In the genomic region with DNA sequence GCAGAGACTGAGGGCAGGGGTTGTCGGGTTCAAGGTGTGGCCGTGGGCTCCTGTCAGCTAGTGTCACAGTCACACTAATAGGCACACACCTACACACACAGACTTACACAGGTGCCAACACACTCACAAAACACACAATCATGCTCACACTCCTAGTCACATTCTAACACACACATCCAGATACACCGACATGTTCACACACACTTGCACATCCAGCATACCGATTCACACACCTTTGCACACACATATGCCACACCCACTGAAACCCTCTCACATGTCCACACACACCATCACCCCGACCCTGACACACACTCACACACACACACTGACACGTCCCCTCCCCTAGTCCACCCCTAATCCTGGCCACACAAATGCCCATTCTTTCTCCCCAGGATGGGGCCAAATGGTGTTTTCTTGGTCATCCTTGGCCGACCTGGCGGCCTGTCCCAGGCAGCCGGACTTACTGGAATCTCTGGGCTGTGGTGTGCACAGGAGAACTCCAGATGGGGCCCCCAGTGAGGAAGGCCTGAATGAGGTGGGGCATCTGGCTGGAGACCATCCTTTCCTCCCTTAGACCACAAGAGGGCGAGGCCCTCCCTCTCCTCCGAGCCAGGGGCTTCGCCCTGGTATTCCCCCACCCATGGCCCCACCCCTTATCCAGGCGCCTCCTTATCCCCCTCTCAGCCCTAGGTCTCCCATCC, we compare ENCODE assay signal across 19 cellular contexts. TPM values are rescaled to one million over a fixed set of nuclear protein-coding genes. Genes with fewer than 3 reads are reported as not detected.
DNase-seq lines count a peak whose midpoint lies in the region; ATAC-seq, FAIRE-seq and TF ChIP-seq lines count a peak whose summit lies in the region.
"Had no signal": no experiment of that assay in that cellular context is flagged by ENCODE, and none has a peak within 500 bp of the region (broad histone marks: within the 10 kb centered on the region; RNA-seq: fewer than 3 reads in every experiment).

No MANE protein-coding gene starts in this region.

- POLR2A ChIA-PET in GM12878 (lab: Charles Lee): no interaction called here

- intact Hi-C loops in GM12878 (cut with micrococcal nuclease; ENCODE audit: unreplicated experiment): no loop called here

- H2AFZ ChIP-seq in GM12878 (ENCODE audit: control insufficient read depth, low read depth, low read length) (no peak overlapping the region), neural progenitor cell (replicated peaks) (no peak overlapping the region)
- H2AFZ ChIP-seq: GM23248 had no signal

- CTCF ChIA-PET in GM12878 (lab: Yijun Ruan, JAX): interaction anchor here (0.8 to 3.8 kb wide), 12 partner anchors 8 to 234 kb away, joined by 3 to 33 read pairs (median 5); no protein-coding TSS in a partner anchor

- H3K4me1 ChIP-seq in GM12878 (ENCODE audit: control insufficient read depth, insufficient read depth, low read length) (no peaks in the 10 kb centered on the region), neural progenitor cell (no peaks in the 10 kb centered on the region), small intestine (ENCODE audit: control insufficient read depth in 2 of 2, insufficient read depth in 1 of 2, low read depth in 1 of 2, low read length in 1 of 2) (no peaks in the 10 kb centered on the region)

- no peak overlapping the region for H3K27ac ChIP-seq in GM12878 (ENCODE audit: control insufficient read depth, insufficient read depth)
- H3K27ac ChIP-seq in neural progenitor cell: no peak overlapping the region
- H3K27ac ChIP-seq in small intestine (ENCODE audit: low read depth in 1 of 2, low read length in 1 of 2): no peak overlapping the region
- H3K27ac ChIP-seq: 22Rv1; BLaER1 treated with 17β-estradiol and CSF1 and Interleukin-3, amounts not matched to agents 10 nM and 100 nM; GM23248; RWPE1 had no signal

- peaks cover 3% of the 10 kb centered on the region for H3K9me3 Mint-ChIP-seq in neural progenitor cell

- no peak overlapping the region for H3K9ac ChIP-seq in GM12878 (ENCODE audit: control insufficient read depth, insufficient read depth, low read length)
- H3K9ac ChIP-seq in neural progenitor cell: no peak overlapping the region
- H3K9ac ChIP-seq: GM23248 had no signal

- H3K27me3 ChIP-seq in H7 (ENCODE audit: control insufficient read depth, insufficient read depth, low read length) (no peaks in the 10 kb centered on the region; the same call in 1 of the 2 replicates), GM12878 (replicated peaks in 1 of 2; ENCODE audit: control insufficient read depth in 2 of 2, insufficient read depth in 2 of 2, low read length in 1 of 2) (no peaks in the 10 kb centered on the region; a peak in 1 of 4 replicates), neural progenitor cell (no peaks in the 10 kb centered on the region), small intestine (ENCODE audit: control insufficient read depth in 2 of 2, insufficient read depth in 2 of 2, low read length in 2 of 2) (no peaks in the 10 kb centered on the region)
- H3K27me3 ChIP-seq: BLaER1 treated with 17β-estradiol and CSF1 and Interleukin-3, amounts not matched to agents 10 nM and 100 nM had no signal

- H3K4me2 ChIP-seq in GM12878 (ENCODE audit: control insufficient read depth, insufficient read depth) (no peak overlapping the region), neural progenitor cell (no peak overlapping the region)
- H3K4me2 ChIP-seq: BLaER1 treated with 17β-estradiol and CSF1 and Interleukin-3, amounts not matched to agents 10 nM and 100 nM had no signal

- H3K4me1 Mint-ChIP-seq in neural progenitor cell: peaks cover 3% of the 10 kb centered on the region

- RAD21 ChIA-PET in GM12878 (lab: Charles Lee; ENCODE audit: unreplicated experiment): interaction anchor here (0.6 to 0.9 kb wide), 3 partner anchors 10 to 167 kb away, joined by 3 read pairs; no protein-coding TSS in a partner anchor

- BruUV-seq in GM12878 (replicated peaks; lab: Mats Ljungman, UMichigan): no TSS peak

- no peaks in the 10 kb centered on the region for H3K36me3 ChIP-seq in H7 (replicated peaks; ENCODE audit: control insufficient read depth, insufficient read depth, low read length)
- no peaks in the 10 kb centered on the region for H3K36me3 ChIP-seq in GM12878 (ENCODE audit: control insufficient read depth in 2 of 2, insufficient read depth in 2 of 2, low read length in 1 of 2)
- H3K36me3 ChIP-seq in neural progenitor cell: no peaks in the 10 kb centered on the region
- H3K36me3 ChIP-seq in small intestine (ENCODE audit: control insufficient read depth in 2 of 2, insufficient read depth in 2 of 2, low read length in 2 of 2): no peaks in the 10 kb centered on the region
- H3K36me3 ChIP-seq: BLaER1 treated with 17β-estradiol and CSF1 and Interleukin-3, amounts not matched to agents 10 nM and 100 nM had no signal

- no peak for ATAC-seq in GM12878

- DNase-seq in DMS 273 (lab: John Stamatoyannopoulos, UW; ENCODE audit: unreplicated experiment) (peak; percentile 40), DMS 273 treated with DMSO at 0.1 percent for 48 hours (lab: John Stamatoyannopoulos, UW) (no peak), H7 (peak; percentile 78), GM12878 (ENCODE audit: low read depth, low spot score) (no peak), neural progenitor cell (ENCODE audit: low spot score) (peak; percentile 3), retina (no peak), small intestine (no peak), activated gamma-delta T cell (lab: John Stamatoyannopoulos, UW) (no peak)
- DNase-seq: CD8-positive, alpha-beta memory T cell; GF-D8; GM23248; HFFc6; IMR-90; NCI-H1930; NCI-H526 treated with DMSO at 0.1 percent for 48 hours had no signal

- H3K4me3 ChIP-seq in H7 (ENCODE audit: insufficient read depth, low read depth, low read length) (no peak overlapping the region), GM12878 (no peak overlapping the region), neural progenitor cell (no peak overlapping the region), small intestine (ENCODE audit: low read depth in 1 of 2, low read length in 2 of 2) (no peak overlapping the region)
- H3K4me3 ChIP-seq: BLaER1 treated with 17β-estradiol and CSF1 and Interleukin-3, amounts not matched to agents 10 nM and 100 nM; GM23248 had no signal

- H4K20me1 ChIP-seq in GM12878 (ENCODE audit: control insufficient read depth, insufficient read depth): no peaks in the 10 kb centered on the region
- no peaks in the 10 kb centered on the region for H4K20me1 ChIP-seq in neural progenitor cell (ENCODE audit: low read depth)
- H4K20me1 ChIP-seq: BLaER1 treated with 17β-estradiol and CSF1 and Interleukin-3, amounts not matched to agents 10 nM and 100 nM had no signal

- SMC1A ChIA-PET in GM12878 (lab: Charles Lee; ENCODE audit: uncharacterized antibody, unreplicated experiment): interaction anchor here (0.7 to 1.1 kb wide), 3 partner anchors 28 to 485 kb away, joined by 3 read pairs; no protein-coding TSS in a partner anchor

- no peaks in the 10 kb centered on the region for H3F3A ChIP-seq in neural progenitor cell (ENCODE audit: low read depth)

- H3K36me3 Mint-ChIP-seq in neural progenitor cell: no peaks in the 10 kb centered on the region
- H3K36me3 Mint-ChIP-seq: CD8-positive, alpha-beta memory T cell had no signal

- H3K27me3 Mint-ChIP-seq in neural progenitor cell (ENCODE audit: insufficient read depth, low read depth): peaks cover 2% of the 10 kb centered on the region

- in situ Hi-C loops in GM12878 (cut with MboI): no loop called here

- no peak for TF ChIP-seq EP300 in GM12878 (IDR thresholded peaks at IDR 0.05; ENCODE audit: borderline replicate concordance in 1 of 2, control insufficient read depth in 1 of 2, low read depth in 2 of 2, low read length in 2 of 2)

- TF ChIP-seq CTCF in GM12878 (IDR thresholded peaks at IDR 0.05 in 2 of 3, conservative IDR thresholded peaks at IDR 0.05 in 1 of 3; ENCODE audit: control insufficient read depth in 2 of 3, extremely low read depth in 1 of 3, insufficient read depth in 1 of 3, low read depth in 3 of 3, low read length in 3 of 3): no peak
- peak; percentile 35 for TF ChIP-seq CTCF in neural progenitor cell (IDR thresholded peaks at IDR 0.05)

- H3K4me3 Mint-ChIP-seq in neural progenitor cell: no peak overlapping the region
- H3K4me3 Mint-ChIP-seq: CD8-positive, alpha-beta memory T cell; HFFc6 had no signal

- FAIRE-seq in GM12878 (lab: Jason Lieb, UNC) (no peak), small intestine (lab: Jason Lieb, UNC) (no peak)

- H3K9me3 ChIP-seq in GM12878 (replicated peaks; ENCODE audit: control insufficient read depth, insufficient read depth, low read length) (no peaks in the 10 kb centered on the region; the same call in 2 of the 3 replicates), neural progenitor cell (ENCODE audit: low read depth) (no peaks in the 10 kb centered on the region), small intestine (ENCODE audit: control insufficient read depth, low read depth) (no peaks in the 10 kb centered on the region)

- 43% methylated on average over 9 of the region's 13 CpGs for WGBS in GM12878 (ENCODE audit: insufficient coverage, insufficient replicate concordance, low lambda C conversion rate, missing lambda C conversion rate)
- 55 to 61% (median 61%) methylated on average over 13 of the region's 13 CpGs for WGBS in small intestine, 3 donors

- TF ChIP-seq RAD21 in GM12878 (IDR thresholded peaks at IDR 0.05; ENCODE audit: insufficient read depth, low read depth, low read length): no peak

- H3K27ac Mint-ChIP-seq in neural progenitor cell: no peak overlapping the region
- H3K27ac Mint-ChIP-seq: HFFc6 had no signal

- H3K79me2 ChIP-seq in GM12878 (ENCODE audit: control insufficient read depth, insufficient read depth, low read length): no peaks in the 10 kb centered on the region
- H3K79me2 ChIP-seq in neural progenitor cell (ENCODE audit: low read depth): no peaks in the 10 kb centered on the region

- no peak for TF ChIP-seq POLR2A in GM12878 (IDR thresholded peaks at IDR 0.05; ENCODE audit: low read depth, low read length)

RNA-seq across cellular contexts. Expression of a gene that starts 19.1 kb away (rescaled TPM):
- 2.8 and 3.3 TPM in 2 replicates for total RNA-seq in H7 (2014; rRNA removed; shearing (Covaris generic))
- total RNA-seq in GM12878 (2013; cell fraction: nucleolus; rRNA removed): 0.08 TPM in 1 of 2 replicates, not detected in the other
- total RNA-seq in GM12878 (2014; rRNA removed) (not detected in 2 replicates), GM12878 (2014; rRNA removed; fragmentation: Illumina TruSeq; extraction: Trizol) (not detected in 2 replicates), GM12878 (2021) (not detected in 2 replicates), neural progenitor cell (ENCODE audit: low replicate concordance) (0.09 and 3.9 TPM in 2 replicates)
- polyA plus RNA-seq in GM12878 (2011; ENCODE audit: low read depth): not detected
- polyA plus RNA-seq in GM12878 (2011; rRNA removed) (not detected in 2 replicates), GM12878 (2014; fragmentation: Illumina TruSeq; extraction: Trizol) (0.01 TPM in 1 of 2 replicates, not detected in the other), GM12878 (2014; fragmentation: Nextera tagmentation; extraction: Ambion mirVana) (not detected), GM12878 (2014; rRNA removed) (not detected in 2 replicates), GM12878 (2016; fragmentation: Nextera tagmentation; extraction: Ambion mirVana) (not detected), small intestine (1 to 10 TPM in 1 of 3 donors, not detected in 2; 1.3 TPM)
- polyA plus RNA-seq in GM12878 (2011; cell fraction: cytosol; rRNA removed): not detected in 2 replicates
- not detected in 2 replicates for polyA plus RNA-seq in GM12878 (2011; cell fraction: nucleus; rRNA removed)
- 0.01 TPM in 1 of 2 replicates, not detected in the other for polyA plus RNA-seq in GM12878 (2012)
- polyA minus RNA-seq in GM12878 (2011; rRNA and poly(A)+ RNA removed): not detected in 2 replicates
- polyA minus RNA-seq in GM12878 (2011; cell fraction: cytosol; rRNA and poly(A)+ RNA removed): not detected in 2 replicates
- polyA minus RNA-seq in GM12878 (2011; cell fraction: nucleus; rRNA and poly(A)+ RNA removed): not detected in 2 replicates
- total RNA-seq: LHCN-M2 had no signal
- polyA plus RNA-seq: CD8-positive, alpha-beta memory T cell had no signal

RNA-seq across cellular contexts. Expression of a gene that starts 43.4 kb away (rescaled TPM):
- total RNA-seq in H7 (2014; rRNA removed; shearing (Covaris generic)): 17.4 and 23.9 TPM in 2 replicates
- total RNA-seq in GM12878 (2013; cell fraction: nucleolus; rRNA removed): 2.0 and 2.1 TPM in 2 replicates
- total RNA-seq in GM12878 (2014; rRNA removed) (0.28 and 0.98 TPM in 2 replicates), GM12878 (2014; rRNA removed; fragmentation: Illumina TruSeq; extraction: Trizol) (0.22 and 0.23 TPM in 2 replicates), GM12878 (2021) (0.26 and 0.88 TPM in 2 replicates), neural progenitor cell (ENCODE audit: low replicate concordance) (42.5 and 43.9 TPM in 2 replicates)
- polyA plus RNA-seq in GM12878 (2011; ENCODE audit: low read depth): 0.34 TPM
- polyA plus RNA-seq in GM12878 (2011; rRNA removed) (0.15 and 0.17 TPM in 2 replicates), GM12878 (2014; fragmentation: Illumina TruSeq; extraction: Trizol) (0.08 and 0.18 TPM in 2 replicates), GM12878 (2014; fragmentation: Nextera tagmentation; extraction: Ambion mirVana) (under 1 TPM; 0.02 to 0.05 TPM), GM12878 (2014; rRNA removed) (0.05 and 0.19 TPM in 2 replicates), GM12878 (2016; fragmentation: Nextera tagmentation; extraction: Ambion mirVana) (under 1 TPM; 0.10 to 0.15 TPM), small intestine (1 to 10 TPM in 1 of 3 donors, under 1 TPM in 1, not detected in 1; 0.27 to 2.9 TPM)
- 0.08 and 0.46 TPM in 2 replicates for polyA plus RNA-seq in GM12878 (2011; cell fraction: cytosol; rRNA removed)
- 0.04 TPM in 1 of 2 replicates, not detected in the other for polyA plus RNA-seq in GM12878 (2011; cell fraction: nucleus; rRNA removed)
- polyA plus RNA-seq in GM12878 (2012): 0.51 and 0.66 TPM in 2 replicates
- polyA minus RNA-seq in GM12878 (2011; rRNA and poly(A)+ RNA removed): 0.05 TPM in 1 of 2 replicates, not detected in the other
- polyA minus RNA-seq in GM12878 (2011; cell fraction: cytosol; rRNA and poly(A)+ RNA removed): not detected in 2 replicates
- 0.10 TPM in 1 of 2 replicates, not detected in the other for polyA minus RNA-seq in GM12878 (2011; cell fraction: nucleus; rRNA and poly(A)+ RNA removed)
- polyA plus RNA-seq: CD8-positive, alpha-beta memory T cell had no signal

Comparison
In these comparisons a context has a peak if more than half of its experiments do, and no peak if none do; other contexts are left out.
1. DNase-seq: peak in DMS 273 (single experiment), H7 (single experiment) and neural progenitor cell (single experiment); none in DMS 273 treated with DMSO at 0.1 percent for 48 hours (single experiment), GM12878 (single experiment), retina (single experiment), small intestine (single experiment) and activated gamma-delta T cell (single experiment).